Comparison of ENCODE assay signal across 8 cellular contexts in the genomic region with DNA sequence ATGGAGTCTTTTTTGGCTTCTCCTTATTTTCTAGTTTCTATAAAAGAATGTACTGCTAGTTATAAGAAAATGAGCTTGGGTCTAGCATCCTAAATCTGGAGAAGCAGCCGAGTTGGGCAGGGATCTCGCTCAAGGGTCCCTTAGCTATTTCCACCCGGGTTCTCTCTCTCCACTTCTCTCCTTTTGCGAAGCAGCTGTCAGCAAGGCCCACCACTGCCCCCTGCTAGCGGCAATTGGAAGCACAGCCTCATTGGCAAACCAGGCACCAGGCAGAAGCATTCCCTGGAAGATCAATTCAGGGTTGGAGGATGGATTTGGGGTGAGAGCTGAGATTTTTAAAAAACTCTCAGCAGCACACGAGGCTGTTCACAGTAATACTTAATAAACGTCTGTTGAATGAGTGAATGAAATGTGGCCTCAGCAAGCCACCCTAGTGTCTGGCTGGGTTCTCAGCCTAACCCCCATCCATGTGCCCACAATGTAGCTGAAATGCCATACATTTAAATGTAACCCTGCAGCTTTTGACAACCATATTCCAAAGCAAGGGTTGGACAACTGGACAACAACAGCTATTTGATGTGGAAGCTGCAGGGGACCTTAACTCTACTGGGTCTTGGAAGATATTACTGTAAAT. TPM values are rescaled to one million over a fixed set of nuclear protein-coding genes. Genes with fewer than 3 reads are reported as not detected.
DNase-seq lines count a peak whose midpoint lies in the region; ATAC-seq and TF ChIP-seq lines count a peak whose summit lies in the region.

No MANE protein-coding gene starts in this region.

- POLR2A ChIA-PET in activated CD4-positive, alpha-beta memory T cell treated with anti-CD3 and anti-CD28 coated beads, Interleukin-2, amount 10 ng/mL, durations not matched to agents 7 days and 5 days (lab: Charles Lee), result interaction anchor here (0.7 to 3.8 kb wide), 18 partner anchors 8 to 137 kb away, joined by 3 to 22 read pairs (median 4); a partner anchor contains a TSS

- no peaks in the 10 kb centered on the region for H3K9me3 ChIP-seq in DOHH2 (ENCODE audit: control insufficient read depth, insufficient read depth, low read length)

- H3F3A ChIP-seq in DOHH2 (ENCODE audit: control insufficient read depth, insufficient read depth), result no peaks in the 10 kb centered on the region

- H3K4me3 Mint-ChIP-seq in activated CD4-positive, alpha-beta memory T cell treated with anti-CD3 and anti-CD28 coated beads, Interleukin-2, amount 10 ng/mL, durations not matched to agents 7 days and 5 days, result no peak overlapping the region

- H3K27ac Mint-ChIP-seq in activated CD4-positive, alpha-beta memory T cell treated with anti-CD3 and anti-CD28 coated beads, Interleukin-2, amount 10 ng/mL, durations not matched to agents 7 days and 5 days, result no peak overlapping the region

- peaks cover 12% of the 10 kb centered on the region for H3K4me1 ChIP-seq in DOHH2 (ENCODE audit: control insufficient read depth, low read length)

- H3K36me3 ChIP-seq in DOHH2 (ENCODE audit: control insufficient read depth, low read length), result no peaks in the 10 kb centered on the region

- H3K36me3 Mint-ChIP-seq in activated CD4-positive, alpha-beta memory T cell treated with anti-CD3 and anti-CD28 coated beads, Interleukin-2, amount 10 ng/mL, durations not matched to agents 7 days and 5 days (ENCODE audit: low read depth), result peaks cover 61% of the 10 kb centered on the region

- H3K79me2 ChIP-seq in DOHH2 (ENCODE audit: control insufficient read depth, low read length), result no peaks in the 10 kb centered on the region

- ATAC-seq in HG02884 (IDR thresholded peaks at IDR 0.05; ENCODE audit: unreplicated experiment) (peak; percentile 51), GM19455 (IDR thresholded peaks at IDR 0.05; ENCODE audit: unreplicated experiment) (no peak)

- TF ChIP-seq CTCF in DOHH2 (IDR thresholded peaks at IDR 0.05; ENCODE audit: low read depth, low read length, poor library complexity, severe bottlenecking), result peak; percentile 99

- DNase-seq in NCI-H748 treated with DMSO at 0.1 percent for 48 hours (lab: John Stamatoyannopoulos, UW) (peak; percentile 31), medulla oblongata (ENCODE audit: extremely low spot score) (peak; percentile 75)
- DNase-seq in activated CD4-positive, alpha-beta memory T cell treated with anti-CD3 and anti-CD28 coated beads, Interleukin-2, amount 10 ng/mL, durations not matched to agents 7 days and 5 days, result peak; percentile 71
- peak; percentile 67 for DNase-seq in effector CD4-positive, alpha-beta T cell
- DNase-seq in stimulated activated CD8-positive, alpha-beta memory T cell treated with anti-CD3 and anti-CD28 coated beads, Interleukin-15, amount 100 ng/mL, for 48 hours (ENCODE audit: low read depth in 2 of 2), result peak; percentile 39 to 41

- H3K9me3 Mint-ChIP-seq in activated CD4-positive, alpha-beta memory T cell treated with anti-CD3 and anti-CD28 coated beads, Interleukin-2, amount 10 ng/mL, durations not matched to agents 7 days and 5 days, result no peaks in the 10 kb centered on the region

- no peaks in the 10 kb centered on the region for H4K20me1 ChIP-seq in DOHH2 (ENCODE audit: control insufficient read depth, insufficient read depth, low read depth, low read length)

- H3K4me2 ChIP-seq in DOHH2 (ENCODE audit: low read length), result no peak overlapping the region

- CTCF ChIA-PET in activated CD4-positive, alpha-beta memory T cell treated with anti-CD3 and anti-CD28 coated beads, Interleukin-2, amount 10 ng/mL, durations not matched to agents 7 days and 5 days (lab: Charles Lee), result interaction anchor here (0.7 to 8.1 kb wide), 44 partner anchors 8 to 658 kb away, joined by 3 to 173 read pairs (median 5); a partner anchor contains a TSS

- H3K27me3 ChIP-seq in DOHH2 (ENCODE audit: control insufficient read depth, low read length), result no peaks in the 10 kb centered on the region

- H3K27ac ChIP-seq in DOHH2 (ENCODE audit: low read depth, low read length), result no peak overlapping the region

- peaks cover 2% of the 10 kb centered on the region for H3K4me1 Mint-ChIP-seq in activated CD4-positive, alpha-beta memory T cell treated with anti-CD3 and anti-CD28 coated beads, Interleukin-2, amount 10 ng/mL, durations not matched to agents 7 days and 5 days

- H3K27me3 Mint-ChIP-seq in activated CD4-positive, alpha-beta memory T cell treated with anti-CD3 and anti-CD28 coated beads, Interleukin-2, amount 10 ng/mL, durations not matched to agents 7 days and 5 days, result no peaks in the 10 kb centered on the region

- H3K9me2 ChIP-seq in DOHH2 (replicated peaks; ENCODE audit: control insufficient read depth, low read length), result no peaks in the 10 kb centered on the region

- H3K4me3 ChIP-seq in DOHH2 (ENCODE audit: low read length), result no peak overlapping the region

RNA-seq across cellular contexts. Expression of a gene that starts 34.6 kb away (rescaled TPM):
- 100 to 1,000 TPM; 188 to 201 TPM for total RNA-seq in activated CD4-positive, alpha-beta memory T cell treated with anti-CD3 and anti-CD28 coated beads, Interleukin-2, amount 10 ng/mL, durations not matched to agents 7 days and 5 days

RNA-seq across cellular contexts. Expression of a gene that starts 42.2 kb away (rescaled TPM):
- 100 to 1,000 TPM; 603 to 606 TPM for total RNA-seq in activated CD4-positive, alpha-beta memory T cell treated with anti-CD3 and anti-CD28 coated beads, Interleukin-2, amount 10 ng/mL, durations not matched to agents 7 days and 5 days
